13 cellular contexts compared by ENCODE assay signal in genomic region chr3:173037840-173038483, GRCh38.
"Had no signal": no experiment of that assay in that cellular context is flagged by ENCODE, and none has a peak within 500 bp of the region (broad histone marks: within the 10 kb centered on the region; RNA-seq: fewer than 3 reads in every experiment).

No MANE protein-coding gene starts in this region.

- DNase-seq: activated CD4-positive, alpha-beta memory T cell treated with anti-CD3 and anti-CD28 coated beads for 36 hours; activated gamma-delta T cell; activated naive CD8-positive, alpha-beta T cell treated with anti-CD3 and anti-CD28 coated beads for 36 hours; activated T-cell treated with anti-CD3 and anti-CD28 coated beads, Interleukin-2, amount 50 U/mL, for 48 hours; anterior cingulate cortex; kidney; lower lobe of right lung; midbrain; naive B cell; pancreas; stimulated activated CD4-positive, alpha-beta T cell treated with anti-CD3 and anti-CD28 coated beads, Interleukin-4, amount 100 ng/mL, for 4 hours; stimulated activated naive CD8-positive, alpha-beta T cell treated with anti-CD3 and anti-CD28 coated beads, Interleukin-15, amount 100 ng/mL, for 72 hours had no signal

- H3K4me1 ChIP-seq: lower lobe of right lung, pancreas had no signal

- ATAC-seq: lower lobe of right lung; stimulated activated naive CD8-positive, alpha-beta T cell treated with anti-CD3 and anti-CD28 coated beads, Interleukin-15, amount 100 ng/mL, for 72 hours had no signal

- H3K9me3 ChIP-seq: lower lobe of right lung, pancreas, thoracic aorta had no signal

- H3K27me3 ChIP-seq: pancreas had no signal

- H3K36me3 ChIP-seq: lower lobe of right lung, pancreas, thoracic aorta had no signal

- H3K4me3 ChIP-seq: lower lobe of right lung, pancreas, thoracic aorta had no signal

- H3K27ac ChIP-seq: lower lobe of right lung, pancreas, thoracic aorta had no signal
